In genomic region chr3:148975277-148975676, GRCh38 we compare ENCODE assay signal across 14 cellular contexts. TPM values are rescaled to one million over a fixed set of nuclear protein-coding genes. Genes with fewer than 3 reads are reported as not detected.
DNase-seq lines count a peak whose midpoint lies in the region; TF ChIP-seq lines count a peak whose summit lies in the region.
"Had no signal": no experiment of that assay in that cellular context is flagged by ENCODE, and none has a peak within 500 bp of the region (broad histone marks: within the 10 kb centered on the region; RNA-seq: fewer than 3 reads in every experiment).

No MANE protein-coding gene starts in this region.

- no peak overlapping the region for H2BK5ac ChIP-seq in mesendoderm (ENCODE audit: low read length)

- no peaks in the 10 kb centered on the region for H3K79me2 ChIP-seq in mesendoderm (ENCODE audit: control insufficient read depth, insufficient read depth, low read length)
- H3K79me2 ChIP-seq: parathyroid adenoma had no signal

- H3K18ac ChIP-seq in mesendoderm (ENCODE audit: low read length) = no peak overlapping the region

- no peaks in the 10 kb centered on the region for H3K9me3 ChIP-seq in uterus

- no peak overlapping the region for H3K4ac ChIP-seq in mesendoderm (ENCODE audit: low read depth, low read length)

- intact Hi-C loops in uterus (cut with DNase I; ENCODE audit: low total_unique reads) = no loop called here

- peak; percentile 15 for DNase-seq in M059J (ENCODE audit: low read depth)
- peak; percentile 41 for DNase-seq in fibroblast of mammary gland (ENCODE audit: low read depth)
- DNase-seq in mesendoderm = peak; percentile 23
- DNase-seq in uterus = peak in 1 of 2 donors; percentile 33
- DNase-seq in NCI-H2171 (lab: John Stamatoyannopoulos, UW) = no peak
- no peak for DNase-seq in effector CD4-positive, alpha-beta T cell
- no peak for DNase-seq in stimulated activated CD4-positive, alpha-beta T cell treated with anti-CD3 and anti-CD28 coated beads, Interleukin-2, amount 100 ng/mL, for 24 hours
- DNase-seq: activated CD4-positive, alpha-beta T cell treated with anti-CD3 and anti-CD28 coated beads for 1 hour; activated T-cell treated with anti-CD3 and anti-CD28 coated beads, Interleukin-2, amount 50 U/mL, for 4 hours; head of caudate nucleus; KBM-7; NCI-H2107; stimulated activated naive CD8-positive, alpha-beta T cell treated with anti-CD3 and anti-CD28 coated beads, Interleukin-15, amount 100 ng/mL, for 72 hours had no signal

- H3K4me1 ChIP-seq in mesendoderm (ENCODE audit: control insufficient read depth, low read depth, low read length) (no peaks in the 10 kb centered on the region), uterus (peaks cover 0 to 9% of the 10 kb centered on the region in 2 donors)
- H3K4me1 ChIP-seq: parathyroid adenoma had no signal

- no CpG with 5 or more reads among the region's 6 CpGs for WGBS in mesendoderm (ENCODE audit: extremely low coverage, insufficient coverage, low lambda C conversion rate)

- H2AK5ac ChIP-seq in mesendoderm (ENCODE audit: low read length) = no peak overlapping the region

- H3K56ac ChIP-seq in mesendoderm (ENCODE audit: low read length) = no peak overlapping the region

- no peak overlapping the region for H3K9ac ChIP-seq in mesendoderm (ENCODE audit: low read length)
- H3K9ac ChIP-seq: parathyroid adenoma had no signal

- TF ChIP-seq POLR2A in uterus (IDR thresholded peaks at IDR 0.05) = no peak

- TF ChIP-seq CTCF in fibroblast of mammary gland (conservative IDR thresholded peaks at IDR 0.05; ENCODE audit: control insufficient read depth, insufficient read depth, low read depth, low read length) (peak; percentile 7), uterus (IDR thresholded peaks at IDR 0.05) (no peak)

- no peak overlapping the region for H3K4me2 ChIP-seq in mesendoderm (ENCODE audit: low read length)

- no peaks in the 10 kb centered on the region for H3K27me3 ChIP-seq in mesendoderm (ENCODE audit: insufficient read depth, low read length, poor library complexity)
- no peaks in the 10 kb centered on the region for H3K27me3 ChIP-seq in uterus

- H2BK15ac ChIP-seq in mesendoderm (replicated peaks; ENCODE audit: low read depth) = no peak overlapping the region

- H2BK120ac ChIP-seq in mesendoderm (ENCODE audit: low read depth, low read length) = no peak overlapping the region

- H3K23ac ChIP-seq in mesendoderm (ENCODE audit: low read length) = no peak overlapping the region

- peak overlapping the region; percentile 36 for H3K4me3 ChIP-seq in fibroblast of mammary gland (ENCODE audit: control insufficient read depth, low read depth, low read length)
- no peak overlapping the region for H3K4me3 ChIP-seq in mesendoderm (ENCODE audit: low read length)
- H3K4me3 ChIP-seq in uterus = no peak overlapping the region

- no peak overlapping the region for H4K8ac ChIP-seq in mesendoderm (ENCODE audit: low read depth, low read length)

- H3K79me1 ChIP-seq in mesendoderm (ENCODE audit: low read length) = no peaks in the 10 kb centered on the region

- no peaks in the 10 kb centered on the region for H3K36me3 ChIP-seq in mesendoderm (ENCODE audit: control insufficient read depth, insufficient read depth, low read length)
- no peaks in the 10 kb centered on the region for H3K36me3 ChIP-seq in uterus

- H4K5ac ChIP-seq in mesendoderm (ENCODE audit: low read length) = no peak overlapping the region

- H3K27ac ChIP-seq in mesendoderm (ENCODE audit: low read depth, low read length) = no peak overlapping the region
- peak overlapping the region; percentile 13 to 69 for H3K27ac ChIP-seq in uterus
- H3K27ac ChIP-seq: parathyroid adenoma had no signal

RNA-seq across cellular contexts. Expression of gene GYG1, which starts 16.1 kb away (rescaled TPM):
- total RNA-seq in M059J (2014; rRNA removed; shearing (Covaris generic)) = 30.8 and 53.6 TPM in 2 replicates
- 18.7 TPM for polyA plus RNA-seq in mesendoderm (2013, experiment 1 of 2)
- 19.1 TPM for polyA plus RNA-seq in mesendoderm (2013, experiment 2 of 2)
- total RNA-seq in uterus = 100 to 1,000 TPM in 1 of 4 donors, 10 to 100 TPM in 3; 37.4 to 122 (median 64.2) TPM

Comparison
In these comparisons a context has a peak if more than half of its experiments do, and no peak if none do; other contexts are left out.
1. DNase-seq: peak in M059J (single experiment), fibroblast of mammary gland (single experiment) and mesendoderm (single experiment); none in NCI-H2171 (single experiment), effector CD4-positive, alpha-beta T cell (single experiment) and stimulated activated CD4-positive, alpha-beta T cell treated with anti-CD3 and anti-CD28 coated beads, Interleukin-2, amount 100 ng/mL, for 24 hours (0 of 2).